19 cellular contexts compared by ENCODE assay signal in genomic region chr14:99832326-99832725, GRCh38. TPM values are rescaled to one million over a fixed set of nuclear protein-coding genes. Genes with fewer than 3 reads are reported as not detected.
DNase-seq lines count a peak whose midpoint lies in the region; ATAC-seq, FAIRE-seq and TF ChIP-seq lines count a peak whose summit lies in the region.
"Had no signal": no experiment of that assay in that cellular context is flagged by ENCODE, and none has a peak within 500 bp of the region (broad histone marks: within the 10 kb centered on the region; RNA-seq: fewer than 3 reads in every experiment).

No MANE protein-coding gene starts in this region.

- H3K4me3 Mint-ChIP-seq in glutamatergic neuron (ENCODE audit: unreplicated experiment), result peak overlapping the region; percentile 43
- H3K4me3 Mint-ChIP-seq: CD4-positive, CD25-positive, alpha-beta regulatory T cell; CD8-positive, alpha-beta T cell had no signal

- 6% methylated on average over 6 of the region's 6 CpGs for WGBS in GM12878 (ENCODE audit: insufficient coverage, insufficient replicate concordance, low lambda C conversion rate, missing lambda C conversion rate)

- POLR2A ChIA-PET in GM12878 (lab: Charles Lee), result no interaction called here

- H3K9me3 Mint-ChIP-seq in glutamatergic neuron (ENCODE audit: unreplicated experiment), result peaks cover 2% of the 10 kb centered on the region
- H3K9me3 Mint-ChIP-seq: CD4-positive, CD25-positive, alpha-beta regulatory T cell; CD8-positive, alpha-beta T cell had no signal

- TF ChIP-seq POLR2A in GM12878 (IDR thresholded peaks at IDR 0.05; ENCODE audit: low read depth, low read length), result no peak

- peak; percentile 23 for FAIRE-seq in GM12878 (lab: Jason Lieb, UNC)
- FAIRE-seq: G401.6, H1 had no signal

- TF ChIP-seq CTCF in OCI-LY3 (IDR thresholded peaks at IDR 0.05; ENCODE audit: low read depth, low read length) (no peak), GM12878 (IDR thresholded peaks at IDR 0.05 in 2 of 3, conservative IDR thresholded peaks at IDR 0.05 in 1 of 3; ENCODE audit: control insufficient read depth in 2 of 3, extremely low read depth in 1 of 3, insufficient read depth in 1 of 3, low read depth in 3 of 3, low read length in 3 of 3) (no peak), glutamatergic neuron (IDR thresholded peaks at IDR 0.05; ENCODE audit: partially characterized antibody, unreplicated experiment) (no peak), brain microvascular endothelial cell (IDR thresholded peaks at IDR 0.05; ENCODE audit: low read depth, low read length, missing control alignments) (no peak)

- H3K4me3 ChIP-seq in OCI-LY3 (ENCODE audit: low read length), result peak overlapping the region; percentile 45
- no peak overlapping the region for H3K4me3 ChIP-seq in GM12878
- H3K4me3 ChIP-seq in brain microvascular endothelial cell (ENCODE audit: low read depth, low read length), result no peak overlapping the region
- H3K4me3 ChIP-seq: GM23248 had no signal

- peak; percentile 50 for DNase-seq in NCI-H446 treated with DMSO at 0.1 percent for 48 hours (lab: John Stamatoyannopoulos, UW)
- no peak for DNase-seq in GM12878 (ENCODE audit: low read depth, low spot score)
- no peak for DNase-seq in glutamatergic neuron
- no peak for DNase-seq in DMS79 (lab: John Stamatoyannopoulos, UW)
- no peak for DNase-seq in brain microvascular endothelial cell
- DNase-seq: C1 segment of cervical spinal cord; Caco-2; CD4-positive, CD25-positive, alpha-beta regulatory T cell; CD8-positive, alpha-beta T cell; DMS53; DND-41; GM23248; H7 had no signal

- SMC1A ChIA-PET in GM12878 (lab: Charles Lee; ENCODE audit: uncharacterized antibody, unreplicated experiment), result interaction anchor here (1.0 kb wide), 1 partner anchor 10 kb away, joined by 3 read pairs; no protein-coding TSS in a partner anchor

- peak overlapping the region; percentile 92 for H3K27ac ChIP-seq in OCI-LY3 (ENCODE audit: low read length)
- no peak overlapping the region for H3K27ac ChIP-seq in GM12878 (ENCODE audit: control insufficient read depth, insufficient read depth)
- no peak overlapping the region for H3K27ac ChIP-seq in brain microvascular endothelial cell
- H3K27ac ChIP-seq: GM23248 had no signal

- peak overlapping the region; percentile 64 for H3K9ac ChIP-seq in OCI-LY3 (ENCODE audit: low read length)
- H3K9ac ChIP-seq in GM12878 (ENCODE audit: control insufficient read depth, insufficient read depth, low read length), result no peak overlapping the region
- H3K9ac ChIP-seq: GM23248 had no signal

- ATAC-seq in GM12878, result no peak
- ATAC-seq in GM19467 (IDR thresholded peaks at IDR 0.05; ENCODE audit: unreplicated experiment), result no peak
- ATAC-seq in HG02852 (IDR thresholded peaks at IDR 0.05; ENCODE audit: unreplicated experiment), result no peak
- ATAC-seq: CD8-positive, alpha-beta T cell; HCT116 had no signal

- no peak for TF ChIP-seq EP300 in GM12878 (IDR thresholded peaks at IDR 0.05; ENCODE audit: borderline replicate concordance in 1 of 2, control insufficient read depth in 1 of 2, low read depth in 2 of 2, low read length in 2 of 2)

- peaks cover 96% of the 10 kb centered on the region for H3K4me1 ChIP-seq in OCI-LY3 (ENCODE audit: low read length)
- H3K4me1 ChIP-seq in GM12878 (ENCODE audit: control insufficient read depth, insufficient read depth, low read length), result no peaks in the 10 kb centered on the region
- H3K4me1 ChIP-seq: Caco-2 had no signal

- H4K20me1 ChIP-seq in OCI-LY3 (ENCODE audit: insufficient read depth, low read length), result no peaks in the 10 kb centered on the region
- H4K20me1 ChIP-seq in GM12878 (ENCODE audit: control insufficient read depth, insufficient read depth), result no peaks in the 10 kb centered on the region

- intact Hi-C loops in GM12878 (cut with micrococcal nuclease; ENCODE audit: unreplicated experiment), result no loop called here

- RAD21 ChIA-PET in GM12878 (lab: Charles Lee; ENCODE audit: unreplicated experiment), result no interaction called here

- no peaks in the 10 kb centered on the region for H3K27me3 Mint-ChIP-seq in glutamatergic neuron (ENCODE audit: unreplicated experiment)

- H3K4me2 ChIP-seq in OCI-LY3 (ENCODE audit: low read length), result peak overlapping the region; percentile 73
- H3K4me2 ChIP-seq in GM12878 (ENCODE audit: control insufficient read depth, insufficient read depth), result no peak overlapping the region

- peaks cover 34% of the 10 kb centered on the region for H3K4me1 Mint-ChIP-seq in glutamatergic neuron (ENCODE audit: low read depth, unreplicated experiment)
- H3K4me1 Mint-ChIP-seq: CD4-positive, CD25-positive, alpha-beta regulatory T cell had no signal

- no peaks in the 10 kb centered on the region for H3K36me3 Mint-ChIP-seq in glutamatergic neuron (ENCODE audit: unreplicated experiment)
- H3K36me3 Mint-ChIP-seq: CD4-positive, CD25-positive, alpha-beta regulatory T cell; CD8-positive, alpha-beta T cell had no signal

- in situ Hi-C loops in GM12878 (cut with MboI) (no loop called here), brain microvascular endothelial cell (cut with HindIII; ENCODE audit: low pct_ligation_motif_present, low sequenced_read_pairs) (no loop called here)

- peaks cover 19% of the 10 kb centered on the region for H3K36me3 ChIP-seq in OCI-LY3 (replicated peaks; ENCODE audit: low read depth, low read length)
- H3K36me3 ChIP-seq in GM12878 (ENCODE audit: control insufficient read depth in 2 of 2, insufficient read depth in 2 of 2, low read length in 1 of 2), result no peaks in the 10 kb centered on the region
- H3K36me3 ChIP-seq in brain microvascular endothelial cell (replicated peaks), result no peaks in the 10 kb centered on the region

- CTCF ChIA-PET in GM12878 (lab: Yijun Ruan, JAX), result no interaction called here

- H3K27me3 ChIP-seq in OCI-LY3 (ENCODE audit: low read depth, low read length) (no peaks in the 10 kb centered on the region), GM12878 (replicated peaks in 1 of 2; ENCODE audit: control insufficient read depth in 2 of 2, insufficient read depth in 2 of 2, low read length in 1 of 2) (peaks cover 0 to 5% of the 10 kb centered on the region in 2 experiments; a peak in 1 of 4 replicates), brain microvascular endothelial cell (replicated peaks) (no peaks in the 10 kb centered on the region)

- H2AFZ ChIP-seq in OCI-LY3 (ENCODE audit: low read depth, low read length) (no peak overlapping the region), GM12878 (ENCODE audit: control insufficient read depth, low read depth, low read length) (no peak overlapping the region)
- H2AFZ ChIP-seq: GM23248 had no signal

- H3K9me3 ChIP-seq in OCI-LY3 (ENCODE audit: insufficient read depth, low read length) (no peaks in the 10 kb centered on the region), GM12878 (replicated peaks; ENCODE audit: control insufficient read depth, insufficient read depth, low read length) (no peaks in the 10 kb centered on the region)
- H3K9me3 ChIP-seq: Caco-2 had no signal

- H3K27ac Mint-ChIP-seq in glutamatergic neuron (ENCODE audit: unreplicated experiment), result no peak overlapping the region
- H3K27ac Mint-ChIP-seq: CD8-positive, alpha-beta T cell had no signal

- no peak for TF ChIP-seq RAD21 in GM12878 (IDR thresholded peaks at IDR 0.05; ENCODE audit: insufficient read depth, low read depth, low read length)

- peaks cover 82% of the 10 kb centered on the region for H3K79me2 ChIP-seq in OCI-LY3 (ENCODE audit: low read length)
- no peaks in the 10 kb centered on the region for H3K79me2 ChIP-seq in GM12878 (ENCODE audit: control insufficient read depth, insufficient read depth, low read length)

- no TSS peak for BruUV-seq in GM12878 (replicated peaks; lab: Mats Ljungman, UMichigan)

TF ChIP-seq in GM12878, 131 proteins besides CTCF, POLR2A, EP300 and RAD21 (continues in another document):
- no peak for TF ChIP-seq ETV6 (conservative IDR thresholded peaks at IDR 0.05 in 1 of 2, IDR thresholded peaks at IDR 0.05 in 1 of 2; ENCODE audit: borderline replicate concordance in 1 of 2, low read depth in 1 of 2)
- no peak for TF ChIP-seq ZSCAN29 (IDR thresholded peaks at IDR 0.05)
- no peak for TF ChIP-seq FOS (IDR thresholded peaks at IDR 0.05; ENCODE audit: borderline replicate concordance, extremely low read depth, insufficient read length)

RNA-seq across cellular contexts. Expression of gene EML1, which starts 39.1 kb away (rescaled TPM):
- total RNA-seq in GM12878 (2013; cell fraction: nucleolus; rRNA removed), result 0.77 TPM in 1 of 2 replicates, not detected in the other
- total RNA-seq in GM12878 (2014; rRNA removed) (0.16 TPM in 1 of 2 replicates, not detected in the other), GM12878 (2014; rRNA removed; fragmentation: Illumina TruSeq; extraction: Trizol) (0.13 TPM in 1 of 2 replicates, not detected in the other), GM12878 (2021) (0.21 TPM in 1 of 2 replicates, not detected in the other), glutamatergic neuron (ENCODE audit: unreplicated experiment) (73.6 TPM)
- not detected for polyA plus RNA-seq in GM12878 (2011; ENCODE audit: low read depth)
- polyA plus RNA-seq in GM12878 (2011; rRNA removed) (2.9 and 3.4 TPM in 2 replicates), GM12878 (2014; fragmentation: Illumina TruSeq; extraction: Trizol) (0.10 TPM in 1 of 2 replicates, not detected in the other), GM12878 (2014; fragmentation: Nextera tagmentation; extraction: Ambion mirVana) (under 1 TPM; 0.05 to 0.16 TPM), GM12878 (2014; rRNA removed) (0.28 TPM in 1 of 2 replicates, not detected in the other), GM12878 (2016; fragmentation: Nextera tagmentation; extraction: Ambion mirVana) (under 1 TPM; 0.09 to 0.11 TPM)
- polyA plus RNA-seq in GM12878 (2011; cell fraction: cytosol; rRNA removed), result 3.0 and 3.3 TPM in 2 replicates
- polyA plus RNA-seq in GM12878 (2011; cell fraction: nucleus; rRNA removed), result 5.4 and 5.5 TPM in 2 replicates
- 0.07 and 0.34 TPM in 2 replicates for polyA plus RNA-seq in GM12878 (2012)
- 7.5 and 13.5 TPM in 2 replicates for polyA minus RNA-seq in GM12878 (2011; rRNA and poly(A)+ RNA removed)
- polyA minus RNA-seq in GM12878 (2011; cell fraction: cytosol; rRNA and poly(A)+ RNA removed), result 1.3 and 4.4 TPM in 2 replicates
- 5.2 and 7.0 TPM in 2 replicates for polyA minus RNA-seq in GM12878 (2011; cell fraction: nucleus; rRNA and poly(A)+ RNA removed)
- total RNA-seq: CD4-positive, CD25-positive, alpha-beta regulatory T cell; CD8-positive, alpha-beta T cell had no signal
- polyA plus RNA-seq: CD4-positive, CD25-positive, alpha-beta regulatory T cell had no signal

Comparison
In these comparisons a context has a peak if more than half of its experiments do, and no peak if none do; other contexts are left out.
1. RNA of gene EML1, which starts 39.1 kb away (total RNA-seq): 73.6 TPM in glutamatergic neuron (single experiment); 0.13 to 0.77 TPM in GM12878; every median in the first group is over 10 times any median in the second.